ENCODE assay signal across 7 cellular contexts in the genomic region with DNA sequence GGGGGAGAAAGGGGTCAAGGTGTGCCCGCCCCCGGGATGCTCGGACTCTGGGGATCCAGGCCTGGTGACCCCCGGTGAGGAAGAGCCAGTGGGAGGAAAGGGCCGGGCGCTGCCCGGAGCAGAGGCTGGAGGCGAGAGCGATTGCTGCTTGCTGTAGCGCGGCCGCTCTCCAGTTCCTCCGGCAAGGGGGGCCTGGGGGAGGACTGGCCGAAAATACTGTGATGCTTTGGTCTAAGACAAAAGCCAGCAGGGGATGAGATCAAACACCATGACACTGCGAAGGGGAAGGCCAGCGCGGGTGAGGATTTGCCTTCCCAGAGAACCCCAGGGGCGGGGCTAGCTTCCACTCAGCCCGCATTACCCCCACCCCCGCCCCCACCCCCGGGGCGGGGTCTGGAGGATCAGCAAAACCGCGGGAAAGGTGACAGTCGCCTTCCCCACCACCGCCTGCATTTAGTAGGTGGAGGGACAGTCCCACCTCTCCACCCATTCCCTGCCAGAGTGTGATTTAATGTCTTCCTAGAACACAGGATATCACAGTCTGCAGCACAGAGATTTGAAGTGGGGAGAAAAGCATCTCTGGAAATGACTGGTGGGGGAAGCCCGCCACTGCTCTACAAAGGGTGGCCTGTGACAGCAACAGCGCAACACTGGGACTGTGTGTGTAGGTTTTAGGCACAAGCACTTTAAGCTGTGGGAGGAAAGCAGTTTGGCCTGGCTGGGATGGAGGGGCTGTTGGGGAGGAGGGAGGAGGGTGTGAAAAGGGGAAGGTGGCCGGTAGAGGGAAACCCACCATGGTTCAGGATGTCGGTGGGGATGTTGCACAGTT. TPM values are rescaled to one million over a fixed set of nuclear protein-coding genes. Genes with fewer than 3 reads are reported as not detected.
A peak's percentile ranks its signal among the peaks of the same experiment; 100 is the strongest.
DNase-seq lines count a peak whose midpoint lies in the region; ATAC-seq, FAIRE-seq and TF ChIP-seq lines count a peak whose summit lies in the region.

No MANE protein-coding gene starts in this region.

- H3K4me2 ChIP-seq in HepG2 (ENCODE audit: low read depth, low read length): peak overlapping the region; percentile 80

- TF ChIP-seq CTCF in activated B cell treated with CpG ODN at 0.5 μM for 24 hours (IDR thresholded peaks at IDR 0.05): no peak
- TF ChIP-seq CTCF in chondrocyte (IDR thresholded peaks at IDR 0.05): peak; percentile 43
- no peak for TF ChIP-seq CTCF in HepG2 (CRISPR knock-in tag; IDR thresholded peaks at IDR 0.05)

- in situ Hi-C loops in HepG2 (cut with HindIII; ENCODE audit: extremely low pct_ligation_motif_present, low pct_unique_long_range_greater_than_20kb): no loop called here

- no peak for FAIRE-seq in HepG2 (lab: Jason Lieb, UNC)

- TF ChIP-seq EP300 in HepG2 (IDR thresholded peaks at IDR 0.05; ENCODE audit: low read depth in 2 of 2, low read length in 2 of 2) (no peak), HepG2 (CRISPR knock-in tag; IDR thresholded peaks at IDR 0.05; ENCODE audit: borderline replicate concordance) (no peak)

- intact Hi-C loops in activated B cell treated with CpG ODN at 0.5 μM for 24 hours (cut with micrococcal nuclease): loop anchor here (1.0 kb wide), 1 partner anchor 71 kb away; no protein-coding TSS in a partner anchor
- intact Hi-C loops in HepG2 (cut with micrococcal nuclease; ENCODE audit: unreplicated experiment): no loop called here

- no peaks in the 10 kb centered on the region for H3K9me3 ChIP-seq in HepG2 (ENCODE audit: low read length)

- BruUV-seq in HepG2 (replicated peaks; lab: Mats Ljungman, UMichigan): no TSS peak

- TF ChIP-seq POLR2A in HepG2 (IDR thresholded peaks at IDR 0.05; ENCODE audit: insufficient read depth in 1 of 2, low read depth in 2 of 2, low read length in 2 of 2): no peak

- H3K4me1 Mint-ChIP-seq in activated B cell treated with CpG ODN at 0.5 μM for 24 hours: peaks cover 23% of the 10 kb centered on the region
- peaks cover 66% of the 10 kb centered on the region for H3K4me1 Mint-ChIP-seq in chondrocyte (ENCODE audit: low read depth)

- H3K9me3 Mint-ChIP-seq in activated B cell treated with CpG ODN at 0.5 μM for 24 hours: no peaks in the 10 kb centered on the region
- H3K9me3 Mint-ChIP-seq in chondrocyte (ENCODE audit: low read depth): no peaks in the 10 kb centered on the region

- no peaks in the 10 kb centered on the region for H3K36me3 ChIP-seq in HepG2 (replicated peaks in 1 of 2; ENCODE audit: control insufficient read depth in 1 of 2, insufficient read depth in 2 of 2, low read length in 2 of 2)

- H3K9ac ChIP-seq in HepG2 (ENCODE audit: insufficient read depth, low read depth, low read length): no peak overlapping the region

- peaks cover 21% of the 10 kb centered on the region for H3K4me1 ChIP-seq in HepG2 (ENCODE audit: insufficient read depth, low read length)

- no peak for TF ChIP-seq RAD21 in HepG2 (CRISPR knock-in tag; IDR thresholded peaks at IDR 0.05)

- H3K27me3 Mint-ChIP-seq in activated B cell treated with CpG ODN at 0.5 μM for 24 hours: no peaks in the 10 kb centered on the region
- H3K27me3 Mint-ChIP-seq in chondrocyte (ENCODE audit: low read depth): no peaks in the 10 kb centered on the region

- H3K27me3 ChIP-seq in HepG2 (ENCODE audit: control insufficient read depth in 1 of 2, insufficient read depth in 2 of 2, low read length in 2 of 2): peaks cover 15 to 75% of the 10 kb centered on the region in 2 experiments; a peak in 4 of 5 replicates

- H3K4me3 Mint-ChIP-seq in activated B cell treated with CpG ODN at 0.5 μM for 24 hours (peak overlapping the region; percentile 87), chondrocyte (ENCODE audit: unreplicated experiment) (peak overlapping the region; percentile 70)

- peak overlapping the region; percentile 43 to 64 (median 47); a peak in 5 of 6 replicates for H3K4me3 ChIP-seq in HepG2 (replicated peaks in 1 of 3; ENCODE audit: insufficient read depth in 1 of 3, low read depth in 2 of 3, low read length in 3 of 3)

- DNase-seq in NCI-H2171 (lab: John Stamatoyannopoulos, UW) (peak; percentile 90), activated B cell treated with CpG ODN at 0.5 μM for 24 hours (peak; percentile 51), chondrocyte (ENCODE audit: low spot score) (peak; percentile 91), HepG2 (ENCODE audit: low spot score) (no peak)
- peak; percentile 87 to 94 for DNase-seq in stimulated activated CD4-positive, alpha-beta T cell treated with anti-CD3 and anti-CD28 coated beads, Interleukin-4, amount 100 ng/mL, for 48 hours (ENCODE audit: low read depth in 2 of 2)

- CTCF ChIA-PET in activated B cell treated with CpG ODN at 0.5 μM for 24 hours (lab: Charles Lee) (no interaction called here), HepG2 (lab: Yijun Ruan, JAX; ENCODE audit: low intra/inter-chr PET ratio, low total read pairs) (no interaction called here)

- no peaks in the 10 kb centered on the region for H3K79me2 ChIP-seq in HepG2 (ENCODE audit: insufficient read depth, low read length)

- no peaks in the 10 kb centered on the region for H3K36me3 Mint-ChIP-seq in activated B cell treated with CpG ODN at 0.5 μM for 24 hours (ENCODE audit: low read depth)
- H3K36me3 Mint-ChIP-seq in chondrocyte (ENCODE audit: low read depth): peaks cover 2% of the 10 kb centered on the region

- ATAC-seq in GM18520 (IDR thresholded peaks at IDR 0.05; ENCODE audit: unreplicated experiment): peak; percentile 92
- peak; percentile 75 for ATAC-seq in HG03060 (IDR thresholded peaks at IDR 0.05; ENCODE audit: low read depth, unreplicated experiment)
- peak; percentile 85 for ATAC-seq in activated B cell treated with CpG ODN at 0.5 μM for 24 hours (ENCODE audit: low read depth)
- ATAC-seq in HepG2: peak; percentile 45

- H2AFZ ChIP-seq in HepG2 (ENCODE audit: low read length): no peak overlapping the region

- 16% methylated on average over 28 of the region's 30 CpGs for WGBS in HepG2 (ENCODE audit: low lambda C conversion rate)

- H3K27ac Mint-ChIP-seq in activated B cell treated with CpG ODN at 0.5 μM for 24 hours (peak overlapping the region; percentile 71), chondrocyte (ENCODE audit: unreplicated experiment) (peak overlapping the region; percentile 93)

- POLR2A ChIA-PET in activated B cell treated with CpG ODN at 0.5 μM for 24 hours (lab: Charles Lee) (interaction anchor here (0.5 to 0.6 kb wide), 3 partner anchors 199 to 1278 kb away, joined by 3 to 5 read pairs (median 4); no protein-coding TSS in a partner anchor), HepG2 (lab: Yijun Ruan, JAX) (no interaction called here)

- no peaks in the 10 kb centered on the region for H4K20me1 ChIP-seq in HepG2 (ENCODE audit: insufficient read depth, low read length)

- H3K27ac ChIP-seq in HepG2 (ENCODE audit: extremely low read length, insufficient read depth, low read length): no peak overlapping the region

TF ChIP-seq in HepG2, 621 proteins besides CTCF, POLR2A, EP300 and RAD21 (continues in another document):
- no peak for TF ChIP-seq FOXA1 (IDR thresholded peaks at IDR 0.05)
- TF ChIP-seq FOXA1 (CRISPR knock-in tag; IDR thresholded peaks at IDR 0.05): no peak
- no peak for TF ChIP-seq ZNF253 (CRISPR knock-in tag; IDR thresholded peaks at IDR 0.05; ENCODE audit: borderline replicate concordance)
- no peak for TF ChIP-seq REPIN1 (CRISPR knock-in tag; IDR thresholded peaks at IDR 0.05; ENCODE audit: borderline replicate concordance, low read depth)
- TF ChIP-seq, protein P1, sequence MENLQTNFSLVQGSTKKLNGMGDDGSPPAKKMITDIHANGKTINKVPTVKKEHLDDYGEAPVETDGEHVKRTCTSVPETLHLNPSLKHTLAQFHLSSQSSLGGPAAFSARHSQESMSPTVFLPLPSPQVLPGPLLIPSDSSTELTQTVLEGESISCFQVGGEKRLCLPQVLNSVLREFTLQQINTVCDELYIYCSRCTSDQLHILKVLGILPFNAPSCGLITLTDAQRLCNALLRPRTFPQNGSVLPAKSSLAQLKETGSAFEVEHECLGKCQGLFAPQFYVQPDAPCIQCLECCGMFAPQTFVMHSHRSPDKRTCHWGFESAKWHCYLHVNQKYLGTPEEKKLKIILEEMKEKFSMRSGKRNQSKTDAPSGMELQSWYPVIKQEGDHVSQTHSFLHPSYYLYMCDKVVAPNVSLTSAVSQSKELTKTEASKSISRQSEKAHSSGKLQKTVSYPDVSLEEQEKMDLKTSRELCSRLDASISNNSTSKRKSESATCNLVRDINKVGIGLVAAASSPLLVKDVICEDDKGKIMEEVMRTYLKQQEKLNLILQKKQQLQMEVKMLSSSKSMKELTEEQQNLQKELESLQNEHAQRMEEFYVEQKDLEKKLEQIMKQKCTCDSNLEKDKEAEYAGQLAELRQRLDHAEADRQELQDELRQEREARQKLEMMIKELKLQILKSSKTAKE (CRISPR knock-in tag; IDR thresholded peaks at IDR 0.05; ENCODE audit: borderline replicate concordance): no peak

RNA-seq across cellular contexts. Expression of gene MRC2, which starts 25.7 kb away (rescaled TPM):
- 0.10 and 0.11 TPM in 2 replicates for total RNA-seq in activated B cell treated with CpG ODN at 0.5 μM for 24 hours
- 347 to 378 TPM (median 353 TPM) in 3 replicates for total RNA-seq in chondrocyte
- total RNA-seq in HepG2 (2016; rRNA removed; fragmentation: Illumina TruSeq; extraction: Trizol): not detected in 2 replicates
- total RNA-seq in HepG2 (2016; cell fraction: cytosol; rRNA removed; fragmentation: Illumina TruSeq; extraction: Trizol; ENCODE audit: low read depth): not detected in 2 replicates
- total RNA-seq in HepG2 (2016; cell fraction: insoluble cytoplasmic fraction; rRNA removed; fragmentation: Illumina TruSeq; extraction: Trizol): not detected in 2 replicates
- total RNA-seq in HepG2 (2016; cell fraction: membrane; rRNA removed; fragmentation: Illumina TruSeq; extraction: Trizol): not detected in 2 replicates
- not detected in 2 replicates for total RNA-seq in HepG2 (2016; cell fraction: nucleus; rRNA removed; fragmentation: Illumina TruSeq; extraction: Trizol)
- not detected in 2 replicates for polyA plus RNA-seq in HepG2 (2011; rRNA removed)
- polyA plus RNA-seq in HepG2 (2011; cell fraction: cytosol; rRNA removed): not detected in 2 replicates
- polyA plus RNA-seq in HepG2 (2011; cell fraction: nucleus; rRNA removed): 0.03 and 0.10 TPM in 2 replicates
- polyA plus RNA-seq in HepG2 (2012): 0.01 TPM in 1 of 2 replicates, not detected in the other
- polyA plus RNA-seq in HepG2 (2016; cell fraction: cytosol; fragmentation: Illumina TruSeq; extraction: Trizol; ENCODE audit: low read depth): not detected in 2 replicates
- not detected in 2 replicates for polyA plus RNA-seq in HepG2 (2016; cell fraction: insoluble cytoplasmic fraction; fragmentation: Illumina TruSeq; extraction: Trizol; ENCODE audit: low read depth)
- not detected in 2 replicates for polyA plus RNA-seq in HepG2 (2016; cell fraction: membrane; fragmentation: Illumina TruSeq; extraction: Trizol; ENCODE audit: low read depth)
- polyA plus RNA-seq in HepG2 (2016; cell fraction: nucleus; fragmentation: Illumina TruSeq; extraction: Trizol; ENCODE audit: insufficient read depth, low read depth): not detected in 2 replicates
- polyA minus RNA-seq in HepG2 (2011; rRNA and poly(A)+ RNA removed; ENCODE audit: low replicate concordance): 0.04 and 20.3 TPM in 2 replicates
- polyA minus RNA-seq in HepG2 (2011; cell fraction: cytosol; rRNA and poly(A)+ RNA removed): 0.26 TPM in 1 of 2 replicates, not detected in the other
- polyA minus RNA-seq in HepG2 (2011; cell fraction: nucleus; rRNA and poly(A)+ RNA removed): 0.12 and 0.39 TPM in 2 replicates

Comparison
In these comparisons a context has a peak if more than half of its experiments do, and no peak if none do; other contexts are left out.
1. RNA of gene MRC2, which starts 25.7 kb away (total RNA-seq): 347 to 378 TPM in chondrocyte; 0.10 to 0.11 TPM in activated B cell treated with CpG ODN at 0.5 μM for 24 hours and not detected in HepG2; every median in the first group is over 100 times any median in the second.
2. Peak in every context shown above with its lines, with median percentiles within 50 percentile points of each other: ATAC-seq.